18 cellular contexts compared by ENCODE assay signal in the genomic region with DNA sequence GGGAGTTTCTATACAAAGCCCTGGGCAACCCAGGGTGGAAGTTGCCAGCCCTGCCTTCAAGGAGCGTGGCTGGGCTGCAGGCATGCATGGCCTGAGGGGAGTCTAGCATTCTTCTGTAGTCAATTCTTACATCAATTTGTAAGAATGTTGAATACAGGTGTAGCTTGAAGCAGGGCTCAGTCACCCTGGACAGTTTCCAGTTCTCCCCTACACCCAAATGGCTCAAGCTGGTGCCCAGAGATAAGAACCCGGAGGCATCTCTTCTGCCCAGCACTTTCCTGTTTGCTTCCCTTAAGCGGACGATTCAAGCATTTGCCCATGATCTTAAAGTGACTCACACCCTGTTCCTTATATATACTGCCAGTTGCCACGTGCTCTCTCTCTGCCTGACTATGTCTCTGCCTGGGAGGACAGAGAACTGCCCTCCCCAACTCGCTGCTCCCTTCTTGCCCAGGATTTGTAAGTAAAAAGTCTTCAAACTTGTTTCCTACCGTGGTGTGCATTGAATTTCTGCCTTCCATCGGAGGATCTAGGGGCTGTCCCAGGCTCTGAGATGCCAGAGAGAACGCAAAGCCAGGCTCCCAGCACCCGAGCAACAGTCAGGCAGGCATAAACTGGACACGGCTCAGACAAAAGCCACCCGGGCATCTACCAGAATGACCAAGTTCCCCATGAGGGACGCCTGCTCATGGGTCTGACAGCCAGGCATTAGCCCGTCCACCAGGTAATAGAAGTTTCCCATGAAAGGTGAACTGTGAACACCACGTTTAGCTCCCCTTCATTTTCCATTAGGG. TPM values are rescaled to one million over a fixed set of nuclear protein-coding genes. Genes with fewer than 3 reads are reported as not detected.
DNase-seq lines count a peak whose midpoint lies in the region; ATAC-seq, FAIRE-seq and TF ChIP-seq lines count a peak whose summit lies in the region.
"Had no signal": no experiment of that assay in that cellular context is flagged by ENCODE, and none has a peak within 500 bp of the region (broad histone marks: within the 10 kb centered on the region; RNA-seq: fewer than 3 reads in every experiment).

No MANE protein-coding gene starts in this region.

- H3K27me3 ChIP-seq in brain microvascular endothelial cell (replicated peaks), result no peaks in the 10 kb centered on the region
- peaks cover 0 to 89% (median 7%) of the 10 kb centered on the region in 4 donors for H3K27me3 ChIP-seq in esophagus muscularis mucosa
- no peaks in the 10 kb centered on the region for H3K27me3 ChIP-seq in pancreas

- TF ChIP-seq RAD21 in A549 (conservative IDR thresholded peaks at IDR 0.05 in 1 of 2, IDR thresholded peaks at IDR 0.05 in 1 of 2), result no peak

- POLR2A ChIA-PET in A549 (lab: Yijun Ruan, JAX), result no interaction called here

- H3K4me3 ChIP-seq in A549, result no peak overlapping the region
- H3K4me3 ChIP-seq in NB4 (ENCODE audit: low read depth, low read length), result no peak overlapping the region
- no peak overlapping the region for H3K4me3 ChIP-seq in brain microvascular endothelial cell (ENCODE audit: low read depth, low read length)
- no peak overlapping the region for H3K4me3 ChIP-seq in esophagus muscularis mucosa
- H3K4me3 ChIP-seq in pancreas, result no peak overlapping the region
- H3K4me3 ChIP-seq: psoas muscle had no signal

- WGBS in A549 (ENCODE audit: missing lambda C conversion rate), result 7% methylated on average over 12 of the region's 15 CpGs
- WGBS in esophagus muscularis mucosa, result 63% methylated on average over 15 of the region's 15 CpGs
- WGBS in pancreas, 2 donors, result 46 to 54% methylated on average over 15 of the region's 15 CpGs

- peak overlapping the region in 1 of 2 experiments; percentile 61; a peak in 2 of 6 replicates for H3K27ac ChIP-seq in A549
- H3K27ac ChIP-seq in brain microvascular endothelial cell, result no peak overlapping the region
- no peak overlapping the region for H3K27ac ChIP-seq in esophagus muscularis mucosa (replicated peaks in 1 of 4)
- H3K27ac ChIP-seq in pancreas, result no peak overlapping the region
- H3K27ac ChIP-seq: psoas muscle had no signal

- FAIRE-seq in A549 (lab: Jason Lieb, UNC) (no peak), pancreas (lab: Jason Lieb, UNC) (no peak)

- TF ChIP-seq POLR2A in A549 (IDR thresholded peaks at IDR 0.05; ENCODE audit: low read length) (no peak), NB4 (IDR thresholded peaks at IDR 0.05; ENCODE audit: extremely low read depth, insufficient read length) (no peak), esophagus muscularis mucosa (IDR thresholded peaks at IDR 0.05; ENCODE audit: low read depth) (no peak)

- H3K4me2 ChIP-seq in A549, result peak overlapping the region; percentile 59

- TF ChIP-seq EP300 in A549 (IDR thresholded peaks at IDR 0.05), result no peak
- no peak for TF ChIP-seq EP300 in esophagus muscularis mucosa (IDR thresholded peaks at IDR 0.05)

- H3K36me3 ChIP-seq in brain microvascular endothelial cell (replicated peaks) (no peaks in the 10 kb centered on the region), esophagus muscularis mucosa (no peaks in the 10 kb centered on the region), pancreas (no peaks in the 10 kb centered on the region)

- intact Hi-C loops in esophagus muscularis mucosa (cut with DNase I) (no loop called here), pancreas (cut with DNase I) (no loop called here)

- peak; percentile 77 to 80 for ATAC-seq in A549
- no peak for ATAC-seq in pancreas
- no peak for ATAC-seq in HG03342 (IDR thresholded peaks at IDR 0.05; ENCODE audit: unreplicated experiment)
- ATAC-seq: activated naive CD8-positive, alpha-beta T cell treated with anti-CD3 and anti-CD28 coated beads, Interleukin-2, amount 50 U/mL, for 24 hours; left colon; Panc1; psoas muscle had no signal

- in situ Hi-C loops in brain microvascular endothelial cell (cut with HindIII; ENCODE audit: low pct_ligation_motif_present, low sequenced_read_pairs), result no loop called here

- CTCF ChIA-PET in A549 (lab: Yijun Ruan, JAX), result no interaction called here

- H3K9me3 ChIP-seq in A549 (no peaks in the 10 kb centered on the region), esophagus muscularis mucosa (no peaks in the 10 kb centered on the region), pancreas (no peaks in the 10 kb centered on the region)
- H3K9me3 ChIP-seq: psoas muscle had no signal

- H3K4me1 ChIP-seq in A549 (peaks cover 5% of the 10 kb centered on the region; the same call in 1 of the 3 replicates), esophagus muscularis mucosa (no peaks in the 10 kb centered on the region), pancreas (no peaks in the 10 kb centered on the region)
- H3K4me1 ChIP-seq: psoas muscle had no signal

- TF ChIP-seq CTCF in A549 (IDR thresholded peaks at IDR 0.05), result no peak
- no peak for TF ChIP-seq CTCF in NB4 (IDR thresholded peaks at IDR 0.05; ENCODE audit: low read depth, low read length)
- no peak for TF ChIP-seq CTCF in brain microvascular endothelial cell (IDR thresholded peaks at IDR 0.05; ENCODE audit: low read depth, low read length, missing control alignments)
- no peak for TF ChIP-seq CTCF in esophagus muscularis mucosa (IDR thresholded peaks at IDR 0.05)
- no peak for TF ChIP-seq CTCF in pancreas (IDR thresholded peaks at IDR 0.05)

- DNase-seq in A549 (ENCODE audit: low read depth in 1 of 2, low spot score in 1 of 2) (peak; percentile 13 to 41), NB4 (ENCODE audit: low read depth) (peak; percentile 28), brain microvascular endothelial cell (peak; percentile 3), kidney glomerular epithelial cell (lab: John Stamatoyannopoulos, UW) (peak; percentile 84), esophagus muscularis mucosa (ENCODE audit: extremely low spot score) (no peak), pancreas (no peak), mucosa of gallbladder (ENCODE audit: low spot score) (no peak)
- DNase-seq: activated CD4-positive, alpha-beta T cell treated with anti-CD3 and anti-CD28 coated beads, Interleukin-2, amount 10 ng/mL, durations not matched to agents 24 days and 14 days; activated naive CD8-positive, alpha-beta T cell treated with anti-CD3 and anti-CD28 coated beads, Interleukin-2, amount 50 U/mL, for 24 hours; CD4-positive, alpha-beta memory T cell; Kasumi-1; left colon; NCI-H2029; NCI-H524 treated with DMSO at 0.1 percent for 48 hours had no signal

TF ChIP-seq in A549, 52 proteins besides CTCF, POLR2A, EP300 and RAD21:
- no peak for TF ChIP-seq JUNB (IDR thresholded peaks at IDR 0.05)
- TF ChIP-seq MAX (IDR thresholded peaks at IDR 0.05), result peak; percentile 63
- TF ChIP-seq, protein P1, sequence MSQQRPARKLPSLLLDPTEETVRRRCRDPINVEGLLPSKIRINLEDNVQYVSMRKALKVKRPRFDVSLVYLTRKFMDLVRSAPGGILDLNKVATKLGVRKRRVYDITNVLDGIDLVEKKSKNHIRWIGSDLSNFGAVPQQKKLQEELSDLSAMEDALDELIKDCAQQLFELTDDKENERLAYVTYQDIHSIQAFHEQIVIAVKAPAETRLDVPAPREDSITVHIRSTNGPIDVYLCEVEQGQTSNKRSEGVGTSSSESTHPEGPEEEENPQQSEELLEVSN (IDR thresholded peaks at IDR 0.05; ENCODE audit: borderline replicate concordance, low read depth), result peak; percentile 34; the same call in 1 of the 2 replicates

RNA-seq across cellular contexts. Expression of gene AJAP1, which starts 50.9 kb away (rescaled TPM):
- not detected in 2 replicates for polyA plus RNA-seq in A549 (2011; rRNA removed)
- not detected in 2 replicates for polyA plus RNA-seq in A549 (2012; cell fraction: cytosol; rRNA removed)
- polyA plus RNA-seq in A549 (2012; cell fraction: nucleus; rRNA removed), result not detected in 2 replicates
- polyA plus RNA-seq in A549 (2017; fragmentation: RNase III; extraction: RNeasy Plus Mini Kit Qiagen cat#74134 plus additional on column Dnase treatment), result not detected in 3 replicates
- polyA minus RNA-seq in A549 (2011; rRNA and poly(A)+ RNA removed), result not detected in 2 replicates
- under 1 TPM; 0.40 to 0.84 (median 0.54) TPM for total RNA-seq in esophagus muscularis mucosa
- 1 to 10 TPM in 4 of 6 donors, under 1 TPM in 2; 0.40 to 4.3 (median 2.2) TPM for total RNA-seq in pancreas
- 1 to 10 TPM in 1 of 2 donors, under 1 TPM in 1; 0.38 to 3.1 TPM for polyA plus RNA-seq in pancreas
- total RNA-seq in mucosa of gallbladder, result 0.43 TPM
- total RNA-seq: activated CD4-positive, alpha-beta T cell treated with anti-CD3 and anti-CD28 coated beads, Interleukin-2, amount 10 ng/mL, durations not matched to agents 24 days and 14 days; myocyte had no signal
- polyA plus RNA-seq: CD4-positive, alpha-beta memory T cell had no signal

Comparison
In these comparisons a context has a peak if more than half of its experiments do, and no peak if none do; other contexts are left out.
1. ATAC-seq: peak in A549 (2 of 2); none in pancreas (0 of 4) and HG03342 (single experiment).
2. DNase-seq: peak in A549 (2 of 2), NB4 (single experiment), brain microvascular endothelial cell (single experiment) and kidney glomerular epithelial cell (single experiment); none in esophagus muscularis mucosa (single experiment), pancreas (0 of 6) and mucosa of gallbladder (single experiment).